8 cellular contexts compared by ENCODE assay signal in genomic region chr19:17855333-17856152, GRCh38. TPM values are rescaled to one million over a fixed set of nuclear protein-coding genes. Genes with fewer than 3 reads are reported as not detected.
DNase-seq lines count a peak whose midpoint lies in the region; ATAC-seq and TF ChIP-seq lines count a peak whose summit lies in the region.

No MANE protein-coding gene starts in this region.

- peak overlapping the region; percentile 6; the same call in 1 of the 2 replicates for H3K4me2 ChIP-seq in KMS-11

- H3K36me3 ChIP-seq in KMS-11 (ENCODE audit: insufficient read depth) = no peaks in the 10 kb centered on the region
- H3K36me3 ChIP-seq in neutrophil = no peaks in the 10 kb centered on the region
- no peaks in the 10 kb centered on the region for H3K36me3 ChIP-seq in suprapubic skin

- H3K27ac Mint-ChIP-seq in activated T-helper 1 cell treated with anti-CD3 and anti-CD28 coated beads, Interleukin-12 subunit alpha, Interleukin-12 subunit beta, Interleukin-2, Interleukin-4 antibody, amounts not matched to agents 30 ng/mL and 10 ng/mL and 1 ng/mL, durations not matched to agents 14 hours and 24 hours and 36 hours = no peak overlapping the region

- peaks cover 1% of the 10 kb centered on the region for H3K27me3 Mint-ChIP-seq in activated T-helper 1 cell treated with anti-CD3 and anti-CD28 coated beads, Interleukin-12 subunit alpha, Interleukin-12 subunit beta, Interleukin-2, Interleukin-4 antibody, amounts not matched to agents 30 ng/mL and 10 ng/mL and 1 ng/mL, durations not matched to agents 14 hours and 24 hours and 36 hours (ENCODE audit: insufficient read depth)

- peaks cover 15% of the 10 kb centered on the region for H3K36me3 Mint-ChIP-seq in activated T-helper 1 cell treated with anti-CD3 and anti-CD28 coated beads, Interleukin-12 subunit alpha, Interleukin-12 subunit beta, Interleukin-2, Interleukin-4 antibody, amounts not matched to agents 30 ng/mL and 10 ng/mL and 1 ng/mL, durations not matched to agents 14 hours and 24 hours and 36 hours (ENCODE audit: low read depth)

- H2AFZ ChIP-seq in KMS-11 (ENCODE audit: low read depth) = peak overlapping the region; percentile 31; the same call in 1 of the 2 replicates

- TF ChIP-seq POLR2A in suprapubic skin (IDR thresholded peaks at IDR 0.05) = no peak

- intact Hi-C loops in activated T-helper 1 cell treated with anti-CD3 and anti-CD28 coated beads, Interleukin-12 subunit alpha, Interleukin-12 subunit beta, Interleukin-2, Interleukin-4 antibody, amounts not matched to agents 30 ng/mL and 10 ng/mL and 1 ng/mL, durations not matched to agents 14 hours and 24 hours and 36 hours (cut with micrococcal nuclease) = loop anchor here (1.0 to 10.0 kb wide), 9 partner anchors 8 to 451 kb away; partner anchors contain the start of genes B3GNT3, BST2, JAK3 and PGLS

- H3K4me1 Mint-ChIP-seq in activated T-helper 1 cell treated with anti-CD3 and anti-CD28 coated beads, Interleukin-12 subunit alpha, Interleukin-12 subunit beta, Interleukin-2, Interleukin-4 antibody, amounts not matched to agents 30 ng/mL and 10 ng/mL and 1 ng/mL, durations not matched to agents 14 hours and 24 hours and 36 hours (ENCODE audit: low read depth) = peaks cover 24% of the 10 kb centered on the region

- TF ChIP-seq CTCF in KMS-11 (conservative IDR thresholded peaks at IDR 0.05; ENCODE audit: low read depth, low read length) (peak; percentile 87), fibroblast of the aortic adventitia (IDR thresholded peaks at IDR 0.05; ENCODE audit: insufficient read depth, low read length) (peak; percentile 98), neutrophil (IDR thresholded peaks at IDR 0.05) (peak; percentile 97), suprapubic skin (IDR thresholded peaks at IDR 0.05) (peak; percentile 91 to 97)

- H3K27ac ChIP-seq in KMS-11 = no peak overlapping the region
- peak overlapping the region; percentile 27 for H3K27ac ChIP-seq in neutrophil
- no peak overlapping the region for H3K27ac ChIP-seq in suprapubic skin

- 13% methylated on average over 28 of the region's 28 CpGs for WGBS in suprapubic skin

- H3K9me3 ChIP-seq in neutrophil (no peaks in the 10 kb centered on the region), suprapubic skin (no peaks in the 10 kb centered on the region)

- no peaks in the 10 kb centered on the region for H4K20me1 ChIP-seq in KMS-11 (ENCODE audit: insufficient read depth)

- ATAC-seq in GM19463 (IDR thresholded peaks at IDR 0.05; ENCODE audit: unreplicated experiment) = no peak

- H3K4me1 ChIP-seq in KMS-11 (ENCODE audit: low read depth, poor library complexity, severe bottlenecking) (peaks cover 9% of the 10 kb centered on the region), neutrophil (ENCODE audit: control insufficient read depth in 1 of 2, insufficient read depth in 1 of 2, low read depth in 1 of 2, low read length in 1 of 2) (peaks cover 32 to 37% of the 10 kb centered on the region in 2 experiments), suprapubic skin (peaks cover 8% of the 10 kb centered on the region)

- no peaks in the 10 kb centered on the region; the same call in 1 of the 2 replicates for H3K27me3 ChIP-seq in KMS-11 (ENCODE audit: insufficient read depth, low read depth)
- H3K27me3 ChIP-seq in neutrophil = no peaks in the 10 kb centered on the region
- no peaks in the 10 kb centered on the region for H3K27me3 ChIP-seq in suprapubic skin

- DNase-seq in DMS114 treated with DMSO at 0.1 percent for 48 hours (lab: John Stamatoyannopoulos, UW; ENCODE audit: unreplicated experiment) = peak; percentile 50
- peak; percentile 87 for DNase-seq in RPMI8226
- DNase-seq in activated T-helper 1 cell treated with anti-CD3 and anti-CD28 coated beads, Interleukin-12 subunit alpha, Interleukin-12 subunit beta, Interleukin-2, Interleukin-4 antibody, amounts not matched to agents 30 ng/mL and 10 ng/mL and 1 ng/mL, durations not matched to agents 14 hours and 24 hours and 36 hours (ENCODE audit: low spot score) = peak; percentile 83
- DNase-seq in fibroblast of the aortic adventitia (ENCODE audit: low read depth) = peak; percentile 66
- peak; percentile 89 to 93 for DNase-seq in suprapubic skin (ENCODE audit: low spot score in 2 of 2)

- H3K4me3 ChIP-seq in KMS-11 (IDR thresholded peaks at IDR 0.05; ENCODE audit: insufficient read depth, low read depth, low read length) (no peak overlapping the region), fibroblast of the aortic adventitia (ENCODE audit: low read depth, low read length) (no peak overlapping the region), neutrophil (ENCODE audit: low read depth in 1 of 2, low read length in 1 of 2) (no peak overlapping the region), suprapubic skin (no peak overlapping the region)

- peaks cover 8% of the 10 kb centered on the region for H3K79me2 ChIP-seq in KMS-11 (ENCODE audit: insufficient read depth, low read depth)

- no peak overlapping the region for H3K4me3 Mint-ChIP-seq in activated T-helper 1 cell treated with anti-CD3 and anti-CD28 coated beads, Interleukin-12 subunit alpha, Interleukin-12 subunit beta, Interleukin-2, Interleukin-4 antibody, amounts not matched to agents 30 ng/mL and 10 ng/mL and 1 ng/mL, durations not matched to agents 14 hours and 24 hours and 36 hours

- H3K9ac ChIP-seq in KMS-11 = no peak overlapping the region

- H3K9me3 Mint-ChIP-seq in activated T-helper 1 cell treated with anti-CD3 and anti-CD28 coated beads, Interleukin-12 subunit alpha, Interleukin-12 subunit beta, Interleukin-2, Interleukin-4 antibody, amounts not matched to agents 30 ng/mL and 10 ng/mL and 1 ng/mL, durations not matched to agents 14 hours and 24 hours and 36 hours = no peaks in the 10 kb centered on the region

- no peak for TF ChIP-seq EP300 in suprapubic skin (IDR thresholded peaks at IDR 0.05)

RNA-seq across cellular contexts. Expression of gene RPL18A, which starts 4.2 kb away (rescaled TPM):
- total RNA-seq in activated T-helper 1 cell treated with anti-CD3 and anti-CD28 coated beads, Interleukin-12 subunit alpha, Interleukin-12 subunit beta, Interleukin-2, Interleukin-4 antibody, amounts not matched to agents 30 ng/mL and 10 ng/mL and 1 ng/mL, durations not matched to agents 14 hours and 24 hours and 36 hours = 2,494 and 2,556 TPM in 2 replicates
- 1,681 and 2,030 TPM in 2 replicates for total RNA-seq in fibroblast of the aortic adventitia (ENCODE audit: low replicate concordance)
- total RNA-seq in suprapubic skin = 1,000 to 10,000 TPM; 1,229 to 2,185 (median 2,114) TPM

RNA-seq across cellular contexts. Expression of gene JAK3, which starts 7.8 kb away (rescaled TPM):
- total RNA-seq in activated T-helper 1 cell treated with anti-CD3 and anti-CD28 coated beads, Interleukin-12 subunit alpha, Interleukin-12 subunit beta, Interleukin-2, Interleukin-4 antibody, amounts not matched to agents 30 ng/mL and 10 ng/mL and 1 ng/mL, durations not matched to agents 14 hours and 24 hours and 36 hours = 222 and 227 TPM in 2 replicates
- 1.3 and 2.7 TPM in 2 replicates for total RNA-seq in fibroblast of the aortic adventitia (ENCODE audit: low replicate concordance)
- 1 to 10 TPM; 1.0 to 4.0 (median 1.7) TPM for total RNA-seq in suprapubic skin

RNA-seq across cellular contexts. Expression of gene SLC5A5, which starts 16.2 kb away (rescaled TPM):
- total RNA-seq in activated T-helper 1 cell treated with anti-CD3 and anti-CD28 coated beads, Interleukin-12 subunit alpha, Interleukin-12 subunit beta, Interleukin-2, Interleukin-4 antibody, amounts not matched to agents 30 ng/mL and 10 ng/mL and 1 ng/mL, durations not matched to agents 14 hours and 24 hours and 36 hours = 1.1 TPM in 2 replicates
- not detected in 2 replicates for total RNA-seq in fibroblast of the aortic adventitia (ENCODE audit: low replicate concordance)
- total RNA-seq in suprapubic skin = not detected

RNA-seq across cellular contexts. Expression of gene INSL3, which starts 34.2 kb away (rescaled TPM):
- total RNA-seq in activated T-helper 1 cell treated with anti-CD3 and anti-CD28 coated beads, Interleukin-12 subunit alpha, Interleukin-12 subunit beta, Interleukin-2, Interleukin-4 antibody, amounts not matched to agents 30 ng/mL and 10 ng/mL and 1 ng/mL, durations not matched to agents 14 hours and 24 hours and 36 hours = 8.7 and 9.3 TPM in 2 replicates
- total RNA-seq in fibroblast of the aortic adventitia (ENCODE audit: low replicate concordance) (not detected in 2 replicates), suprapubic skin (not detected)

Comparison
In these comparisons a context has a peak if more than half of its experiments do, and no peak if none do; other contexts are left out.
1. RNA of gene JAK3, which starts 7.8 kb away (total RNA-seq): 222 to 227 TPM in activated T-helper 1 cell treated with anti-CD3 and anti-CD28 coated beads, Interleukin-12 subunit alpha, Interleukin-12 subunit beta, Interleukin-2, Interleukin-4 antibody, amounts not matched to agents 30 ng/mL and 10 ng/mL and 1 ng/mL, durations not matched to agents 14 hours and 24 hours and 36 hours; 1.0 to 4.0 TPM in suprapubic skin and 1.3 to 2.7 TPM in fibroblast of the aortic adventitia; every median in the first group is over 10 times any median in the second.
2. Peak in every context shown above with its lines, with median percentiles within 50 percentile points of each other: DNase-seq and CTCF ChIP-seq.